In the genomic region with DNA sequence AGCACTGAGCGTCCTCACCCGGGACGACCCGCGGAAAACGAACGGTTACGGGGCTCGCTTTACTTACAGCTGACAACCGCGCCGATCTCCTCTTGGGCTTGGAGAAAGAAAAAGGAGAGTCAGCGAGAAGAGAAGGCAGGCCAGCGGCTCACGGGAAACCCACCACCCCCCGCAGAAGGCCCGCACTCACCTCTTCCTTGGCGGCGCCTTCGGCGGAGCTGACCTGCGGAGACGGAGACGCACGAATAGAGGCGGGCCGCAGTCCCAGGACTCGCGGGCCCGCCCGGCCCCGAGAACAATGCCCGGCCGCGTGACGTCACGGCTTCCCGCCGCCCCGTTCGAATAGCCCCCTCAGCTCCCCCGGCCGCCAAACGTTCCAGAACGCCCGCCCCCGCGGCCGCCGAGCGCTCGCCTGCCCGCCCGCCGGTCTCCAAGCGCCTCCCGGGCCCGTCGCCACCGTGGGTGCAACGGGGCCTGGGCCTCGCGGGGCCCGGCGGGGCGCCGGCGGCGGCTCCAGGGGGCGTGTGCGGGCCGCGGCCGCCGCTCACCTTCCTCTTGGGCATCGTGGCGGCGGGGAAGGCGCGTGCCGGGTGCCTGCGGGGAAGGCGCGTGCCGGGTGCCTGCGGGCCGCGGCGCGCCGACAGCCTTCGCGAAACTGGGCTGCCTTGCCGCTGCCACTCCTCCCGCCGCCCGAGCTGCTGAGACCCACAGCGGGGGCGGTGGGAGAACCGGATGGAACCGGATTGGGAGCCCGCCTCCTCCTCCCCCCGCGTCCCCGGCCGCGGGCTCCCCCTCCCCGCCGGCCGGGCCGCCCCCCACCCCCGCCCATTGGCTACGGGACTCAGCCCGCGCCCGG, we compare ENCODE assay signal across 1 cellular context.
A peak's percentile ranks its signal among the peaks of the same experiment; 100 is the strongest.
TF ChIP-seq lines count a peak whose summit lies in the region.

A gene with protein sequence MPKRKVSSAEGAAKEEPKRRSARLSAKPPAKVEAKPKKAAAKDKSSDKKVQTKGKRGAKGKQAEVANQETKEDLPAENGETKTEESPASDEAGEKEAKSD (minus strand): TSS at position 734 of the 856 bp plus-strand sequence. CDS start 171 bp downstream, at position 563.

TF ChIP-seq in K562, 482 proteins besides CTCF, POLR2A, EP300 and RAD21 (continued from another document and continues in another):
- TF ChIP-seq, protein P1, sequence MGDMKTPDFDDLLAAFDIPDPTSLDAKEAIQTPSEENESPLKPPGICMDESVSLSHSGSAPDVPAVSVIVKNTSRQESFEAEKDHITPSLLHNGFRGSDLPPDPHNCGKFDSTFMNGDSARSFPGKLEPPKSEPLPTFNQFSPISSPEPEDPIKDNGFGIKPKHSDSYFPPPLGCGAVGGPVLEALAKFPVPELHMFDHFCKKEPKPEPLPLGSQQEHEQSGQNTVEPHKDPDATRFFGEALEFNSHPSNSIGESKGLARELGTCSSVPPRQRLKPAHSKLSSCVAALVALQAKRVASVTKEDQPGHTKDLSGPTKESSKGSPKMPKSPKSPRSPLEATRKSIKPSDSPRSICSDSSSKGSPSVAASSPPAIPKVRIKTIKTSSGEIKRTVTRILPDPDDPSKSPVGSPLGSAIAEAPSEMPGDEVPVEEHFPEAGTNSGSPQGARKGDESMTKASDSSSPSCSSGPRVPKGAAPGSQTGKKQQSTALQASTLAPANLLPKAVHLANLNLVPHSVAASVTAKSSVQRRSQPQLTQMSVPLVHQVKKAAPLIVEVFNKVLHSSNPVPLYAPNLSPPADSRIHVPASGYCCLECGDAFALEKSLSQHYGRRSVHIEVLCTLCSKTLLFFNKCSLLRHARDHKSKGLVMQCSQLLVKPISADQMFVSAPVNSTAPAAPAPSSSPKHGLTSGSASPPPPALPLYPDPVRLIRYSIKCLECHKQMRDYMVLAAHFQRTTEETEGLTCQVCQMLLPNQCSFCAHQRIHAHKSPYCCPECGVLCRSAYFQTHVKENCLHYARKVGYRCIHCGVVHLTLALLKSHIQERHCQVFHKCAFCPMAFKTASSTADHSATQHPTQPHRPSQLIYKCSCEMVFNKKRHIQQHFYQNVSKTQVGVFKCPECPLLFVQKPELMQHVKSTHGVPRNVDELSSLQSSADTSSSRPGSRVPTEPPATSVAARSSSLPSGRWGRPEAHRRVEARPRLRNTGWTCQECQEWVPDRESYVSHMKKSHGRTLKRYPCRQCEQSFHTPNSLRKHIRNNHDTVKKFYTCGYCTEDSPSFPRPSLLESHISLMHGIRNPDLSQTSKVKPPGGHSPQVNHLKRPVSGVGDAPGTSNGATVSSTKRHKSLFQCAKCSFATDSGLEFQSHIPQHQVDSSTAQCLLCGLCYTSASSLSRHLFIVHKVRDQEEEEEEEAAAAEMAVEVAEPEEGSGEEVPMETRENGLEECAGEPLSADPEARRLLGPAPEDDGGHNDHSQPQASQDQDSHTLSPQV (IDR thresholded peaks at IDR 0.05), result peak; percentile 74; the same call in 1 of the 2 replicates
- TF ChIP-seq, protein P2, sequence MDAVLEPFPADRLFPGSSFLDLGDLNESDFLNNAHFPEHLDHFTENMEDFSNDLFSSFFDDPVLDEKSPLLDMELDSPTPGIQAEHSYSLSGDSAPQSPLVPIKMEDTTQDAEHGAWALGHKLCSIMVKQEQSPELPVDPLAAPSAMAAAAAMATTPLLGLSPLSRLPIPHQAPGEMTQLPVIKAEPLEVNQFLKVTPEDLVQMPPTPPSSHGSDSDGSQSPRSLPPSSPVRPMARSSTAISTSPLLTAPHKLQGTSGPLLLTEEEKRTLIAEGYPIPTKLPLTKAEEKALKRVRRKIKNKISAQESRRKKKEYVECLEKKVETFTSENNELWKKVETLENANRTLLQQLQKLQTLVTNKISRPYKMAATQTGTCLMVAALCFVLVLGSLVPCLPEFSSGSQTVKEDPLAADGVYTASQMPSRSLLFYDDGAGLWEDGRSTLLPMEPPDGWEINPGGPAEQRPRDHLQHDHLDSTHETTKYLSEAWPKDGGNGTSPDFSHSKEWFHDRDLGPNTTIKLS (IDR thresholded peaks at IDR 0.05; ENCODE audit: borderline replicate concordance, low read depth), result peak; percentile 38; the same call in 1 of the 2 replicates
- TF ChIP-seq, protein P3, sequence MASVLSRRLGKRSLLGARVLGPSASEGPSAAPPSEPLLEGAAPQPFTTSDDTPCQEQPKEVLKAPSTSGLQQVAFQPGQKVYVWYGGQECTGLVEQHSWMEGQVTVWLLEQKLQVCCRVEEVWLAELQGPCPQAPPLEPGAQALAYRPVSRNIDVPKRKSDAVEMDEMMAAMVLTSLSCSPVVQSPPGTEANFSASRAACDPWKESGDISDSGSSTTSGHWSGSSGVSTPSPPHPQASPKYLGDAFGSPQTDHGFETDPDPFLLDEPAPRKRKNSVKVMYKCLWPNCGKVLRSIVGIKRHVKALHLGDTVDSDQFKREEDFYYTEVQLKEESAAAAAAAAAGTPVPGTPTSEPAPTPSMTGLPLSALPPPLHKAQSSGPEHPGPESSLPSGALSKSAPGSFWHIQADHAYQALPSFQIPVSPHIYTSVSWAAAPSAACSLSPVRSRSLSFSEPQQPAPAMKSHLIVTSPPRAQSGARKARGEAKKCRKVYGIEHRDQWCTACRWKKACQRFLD (CRISPR knock-in tag; IDR thresholded peaks at IDR 0.05), result peak; percentile 66; the same call in 1 of the 2 replicates
- TF ChIP-seq DMBX1 (CRISPR knock-in tag; IDR thresholded peaks at IDR 0.05; ENCODE audit: borderline replicate concordance) (peak; percentile 44), PHTF2 (CRISPR knock-in tag; IDR thresholded peaks at IDR 0.05) (no peak), DIDO1 (tag; IDR thresholded peaks at IDR 0.05; ENCODE audit: low read depth) (no peak), CBFA2T3 (IDR thresholded peaks at IDR 0.05) (no peak), CBX3 (IDR thresholded peaks at IDR 0.05; ENCODE audit: borderline replicate concordance in 1 of 2, low read length in 2 of 2) (no peak), ADNP (tag; IDR thresholded peaks at IDR 0.05) (no peak), ZNF184 (CRISPR knock-in tag; IDR thresholded peaks at IDR 0.05) (no peak), CHCHD3 (CRISPR knock-in tag; IDR thresholded peaks at IDR 0.05) (no peak), RCOR1 (IDR thresholded peaks at IDR 0.05; ENCODE audit: borderline replicate concordance in 1 of 2, low read depth in 2 of 2, low read length in 2 of 2) (no peak), SETDB1 (IDR thresholded peaks at IDR 0.05; ENCODE audit: low read length) (no peak), PRMT5 (CRISPR knock-in tag; IDR thresholded peaks at IDR 0.05) (no peak), PHF21A (IDR thresholded peaks at IDR 0.05; ENCODE audit: borderline replicate concordance, low read depth) (no peak), ZNF133 (CRISPR knock-in tag; IDR thresholded peaks at IDR 0.05) (no peak), ELF4 (CRISPR knock-in tag; IDR thresholded peaks at IDR 0.05) (no peak), ATF1 (CRISPR knock-in tag; IDR thresholded peaks at IDR 0.05) (peak; percentile 74), ATF1 (tag; IDR thresholded peaks at IDR 0.05) (peak; percentile 95), ZFP36 (IDR thresholded peaks at IDR 0.05; ENCODE audit: low read depth, low read length, partially characterized antibody) (no peak), SMAD2 (IDR thresholded peaks at IDR 0.05; ENCODE audit: low read depth, low read length) (no peak), ZNF23 (CRISPR knock-in tag; IDR thresholded peaks at IDR 0.05) (no peak), HIVEP1 (CRISPR knock-in tag; IDR thresholded peaks at IDR 0.05) (no peak), SIX5 (IDR thresholded peaks at IDR 0.05; ENCODE audit: borderline replicate concordance in 1 of 2, insufficient read depth in 1 of 2, low read depth in 1 of 2, low read length in 2 of 2) (no peak), BRF1 (IDR thresholded peaks at IDR 0.05; ENCODE audit: borderline replicate concordance, extremely low read depth, insufficient read length) (no peak), ZNF644 (tag; IDR thresholded peaks at IDR 0.05; ENCODE audit: low read depth) (no peak), HDAC2 (IDR thresholded peaks at IDR 0.05) (no peak), TAF15 (IDR thresholded peaks at IDR 0.05; ENCODE audit: low read depth, low read length) (no peak)
- TF ChIP-seq, protein P4, sequence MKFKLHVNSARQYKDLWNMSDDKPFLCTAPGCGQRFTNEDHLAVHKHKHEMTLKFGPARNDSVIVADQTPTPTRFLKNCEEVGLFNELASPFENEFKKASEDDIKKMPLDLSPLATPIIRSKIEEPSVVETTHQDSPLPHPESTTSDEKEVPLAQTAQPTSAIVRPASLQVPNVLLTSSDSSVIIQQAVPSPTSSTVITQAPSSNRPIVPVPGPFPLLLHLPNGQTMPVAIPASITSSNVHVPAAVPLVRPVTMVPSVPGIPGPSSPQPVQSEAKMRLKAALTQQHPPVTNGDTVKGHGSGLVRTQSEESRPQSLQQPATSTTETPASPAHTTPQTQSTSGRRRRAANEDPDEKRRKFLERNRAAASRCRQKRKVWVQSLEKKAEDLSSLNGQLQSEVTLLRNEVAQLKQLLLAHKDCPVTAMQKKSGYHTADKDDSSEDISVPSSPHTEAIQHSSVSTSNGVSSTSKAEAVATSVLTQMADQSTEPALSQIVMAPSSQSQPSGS (CRISPR knock-in tag; IDR thresholded peaks at IDR 0.05), result no peak
- TF ChIP-seq, protein P5, sequence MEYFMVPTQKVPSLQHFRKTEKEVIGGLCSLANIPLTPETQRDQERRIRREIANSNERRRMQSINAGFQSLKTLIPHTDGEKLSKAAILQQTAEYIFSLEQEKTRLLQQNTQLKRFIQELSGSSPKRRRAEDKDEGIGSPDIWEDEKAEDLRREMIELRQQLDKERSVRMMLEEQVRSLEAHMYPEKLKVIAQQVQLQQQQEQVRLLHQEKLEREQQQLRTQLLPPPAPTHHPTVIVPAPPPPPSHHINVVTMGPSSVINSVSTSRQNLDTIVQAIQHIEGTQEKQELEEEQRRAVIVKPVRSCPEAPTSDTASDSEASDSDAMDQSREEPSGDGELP (CRISPR knock-in tag; IDR thresholded peaks at IDR 0.05; ENCODE audit: borderline replicate concordance), result peak; percentile 54; the same call in 1 of the 2 replicates
- TF ChIP-seq, protein P6, sequence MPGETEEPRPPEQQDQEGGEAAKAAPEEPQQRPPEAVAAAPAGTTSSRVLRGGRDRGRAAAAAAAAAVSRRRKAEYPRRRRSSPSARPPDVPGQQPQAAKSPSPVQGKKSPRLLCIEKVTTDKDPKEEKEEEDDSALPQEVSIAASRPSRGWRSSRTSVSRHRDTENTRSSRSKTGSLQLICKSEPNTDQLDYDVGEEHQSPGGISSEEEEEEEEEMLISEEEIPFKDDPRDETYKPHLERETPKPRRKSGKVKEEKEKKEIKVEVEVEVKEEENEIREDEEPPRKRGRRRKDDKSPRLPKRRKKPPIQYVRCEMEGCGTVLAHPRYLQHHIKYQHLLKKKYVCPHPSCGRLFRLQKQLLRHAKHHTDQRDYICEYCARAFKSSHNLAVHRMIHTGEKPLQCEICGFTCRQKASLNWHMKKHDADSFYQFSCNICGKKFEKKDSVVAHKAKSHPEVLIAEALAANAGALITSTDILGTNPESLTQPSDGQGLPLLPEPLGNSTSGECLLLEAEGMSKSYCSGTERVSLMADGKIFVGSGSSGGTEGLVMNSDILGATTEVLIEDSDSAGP (CRISPR knock-in tag; IDR thresholded peaks at IDR 0.05), result no peak
- TF ChIP-seq, protein P7, sequence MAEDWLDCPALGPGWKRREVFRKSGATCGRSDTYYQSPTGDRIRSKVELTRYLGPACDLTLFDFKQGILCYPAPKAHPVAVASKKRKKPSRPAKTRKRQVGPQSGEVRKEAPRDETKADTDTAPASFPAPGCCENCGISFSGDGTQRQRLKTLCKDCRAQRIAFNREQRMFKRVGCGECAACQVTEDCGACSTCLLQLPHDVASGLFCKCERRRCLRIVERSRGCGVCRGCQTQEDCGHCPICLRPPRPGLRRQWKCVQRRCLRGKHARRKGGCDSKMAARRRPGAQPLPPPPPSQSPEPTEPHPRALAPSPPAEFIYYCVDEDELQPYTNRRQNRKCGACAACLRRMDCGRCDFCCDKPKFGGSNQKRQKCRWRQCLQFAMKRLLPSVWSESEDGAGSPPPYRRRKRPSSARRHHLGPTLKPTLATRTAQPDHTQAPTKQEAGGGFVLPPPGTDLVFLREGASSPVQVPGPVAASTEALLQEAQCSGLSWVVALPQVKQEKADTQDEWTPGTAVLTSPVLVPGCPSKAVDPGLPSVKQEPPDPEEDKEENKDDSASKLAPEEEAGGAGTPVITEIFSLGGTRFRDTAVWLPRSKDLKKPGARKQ (CRISPR knock-in tag; IDR thresholded peaks at IDR 0.05), result no peak
- TF ChIP-seq, protein P8, sequence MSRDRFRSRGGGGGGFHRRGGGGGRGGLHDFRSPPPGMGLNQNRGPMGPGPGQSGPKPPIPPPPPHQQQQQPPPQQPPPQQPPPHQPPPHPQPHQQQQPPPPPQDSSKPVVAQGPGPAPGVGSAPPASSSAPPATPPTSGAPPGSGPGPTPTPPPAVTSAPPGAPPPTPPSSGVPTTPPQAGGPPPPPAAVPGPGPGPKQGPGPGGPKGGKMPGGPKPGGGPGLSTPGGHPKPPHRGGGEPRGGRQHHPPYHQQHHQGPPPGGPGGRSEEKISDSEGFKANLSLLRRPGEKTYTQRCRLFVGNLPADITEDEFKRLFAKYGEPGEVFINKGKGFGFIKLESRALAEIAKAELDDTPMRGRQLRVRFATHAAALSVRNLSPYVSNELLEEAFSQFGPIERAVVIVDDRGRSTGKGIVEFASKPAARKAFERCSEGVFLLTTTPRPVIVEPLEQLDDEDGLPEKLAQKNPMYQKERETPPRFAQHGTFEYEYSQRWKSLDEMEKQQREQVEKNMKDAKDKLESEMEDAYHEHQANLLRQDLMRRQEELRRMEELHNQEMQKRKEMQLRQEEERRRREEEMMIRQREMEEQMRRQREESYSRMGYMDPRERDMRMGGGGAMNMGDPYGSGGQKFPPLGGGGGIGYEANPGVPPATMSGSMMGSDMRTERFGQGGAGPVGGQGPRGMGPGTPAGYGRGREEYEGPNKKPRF (IDR thresholded peaks at IDR 0.05; ENCODE audit: low read depth, low read length), result no peak
